ENCODE assay signal across 1 cellular context in genomic region chr1:221772107-221772506, GRCh38.
TF ChIP-seq lines count a peak whose summit lies in the region.

No MANE protein-coding gene starts in this region.

TF ChIP-seq in HepG2, 621 proteins besides CTCF, POLR2A, EP300 and RAD21:
- TF ChIP-seq DBP (CRISPR knock-in tag; IDR thresholded peaks at IDR 0.05; ENCODE audit: not compliant biosample characterization) (no peak), ZNF333 (CRISPR knock-in tag; IDR thresholded peaks at IDR 0.05; ENCODE audit: borderline replicate concordance) (no peak), CBX2 (IDR thresholded peaks at IDR 0.05; ENCODE audit: low read depth, low read length) (no peak), CBX2 (CRISPR knock-in tag; IDR thresholded peaks at IDR 0.05; ENCODE audit: low read depth) (no peak)
